Comparison of ENCODE assay signal across 18 cellular contexts in genomic region chr10:14652067-14652466, GRCh38.
A peak's percentile ranks its signal among the peaks of the same experiment; 100 is the strongest.
DNase-seq lines count a peak whose midpoint lies in the region; ATAC-seq, FAIRE-seq and TF ChIP-seq lines count a peak whose summit lies in the region.
"Had no signal": no experiment of that assay in that cellular context is flagged by ENCODE, and none has a peak within 500 bp of the region (broad histone marks: within the 10 kb centered on the region; RNA-seq: fewer than 3 reads in every experiment).

No MANE protein-coding gene starts in this region.

- H3K23ac ChIP-seq in IMR-90 (ENCODE audit: low read depth, low read length), result no peak overlapping the region

- TF ChIP-seq EP300 in A549 (IDR thresholded peaks at IDR 0.05), result no peak

- no peak overlapping the region for H2BK120ac ChIP-seq in IMR-90 (ENCODE audit: low read depth, low read length)

- H3K9ac ChIP-seq in IMR-90 (ENCODE audit: low read depth, low read length), result no peak overlapping the region
- no peak overlapping the region for H3K9ac ChIP-seq in adipocyte (ENCODE audit: low read length)

- WGBS in A549 (ENCODE audit: missing lambda C conversion rate), result 97% methylated on average over 3 of the region's 3 CpGs
- WGBS in IMR-90 (ENCODE audit: extremely low coverage in 2 of 2, insufficient read length in 1 of 2), 2 experiments, result no CpG with 5 or more reads among the region's 3 CpGs
- 82% methylated on average over 3 of the region's 3 CpGs; no CpG with 5 or more reads in 1 of the 2 experiments for WGBS in mesodermal cell (ENCODE audit: insufficient coverage in 2 of 2), 2 experiments

- intact Hi-C loops in IMR-90 (cut with micrococcal nuclease) (loop anchor here (5.0 kb wide), 1 partner anchor 35 kb away; no protein-coding TSS in a partner anchor), left lung (cut with DNase I) (no loop called here)

- no peak overlapping the region for H2AK9ac ChIP-seq in IMR-90 (replicated peaks; ENCODE audit: low read depth, low read length, poor library complexity)

- H2AK5ac ChIP-seq in IMR-90 (ENCODE audit: low read depth, low read length), result no peak overlapping the region

- POLR2A ChIA-PET in A549 (lab: Yijun Ruan, JAX) (no interaction called here), IMR-90 (lab: Charles Lee; ENCODE audit: unreplicated experiment) (no interaction called here)

- no peak overlapping the region for H3K4ac ChIP-seq in IMR-90 (ENCODE audit: low read depth, low read length)

- CTCF ChIA-PET in A549 (lab: Yijun Ruan, JAX), result interaction anchor here (1.0 to 1.2 kb wide), 4 partner anchors 19 to 186 kb away, joined by 3 to 4 read pairs (median 4); partner anchors contain the start of genes CDNF, HSPA14 and MSANTD7
- CTCF ChIA-PET in IMR-90 (lab: Yijun Ruan, JAX), result no interaction called here

- TF ChIP-seq CTCF in A549 (IDR thresholded peaks at IDR 0.05) (no peak), IMR-90 (conservative IDR thresholded peaks at IDR 0.05; ENCODE audit: low read depth, low read length) (no peak), left lung (IDR thresholded peaks at IDR 0.05) (no peak)

- H3K14ac ChIP-seq in IMR-90 (replicated peaks; ENCODE audit: low read depth, low read length), result no peak overlapping the region

- no peaks in the 10 kb centered on the region for H3K9me3 ChIP-seq in A549
- H3K9me3 ChIP-seq in IMR-90 (ENCODE audit: control insufficient read depth, insufficient read depth, low read length), result no peaks in the 10 kb centered on the region
- no peaks in the 10 kb centered on the region for H3K9me3 ChIP-seq in adipocyte (ENCODE audit: control insufficient read depth, low read length)
- H3K9me3 ChIP-seq in mesodermal cell (ENCODE audit: control insufficient read depth, low read length), result no peaks in the 10 kb centered on the region
- no peaks in the 10 kb centered on the region for H3K9me3 ChIP-seq in left lung
- H3K9me3 ChIP-seq: gastrocnemius medialis had no signal

- no peak for TF ChIP-seq POLR2A in A549 (IDR thresholded peaks at IDR 0.05; ENCODE audit: low read length)
- no peak for TF ChIP-seq POLR2A in IMR-90 (IDR thresholded peaks at IDR 0.05; ENCODE audit: low read depth, low read length)

- H4K8ac ChIP-seq in IMR-90 (ENCODE audit: low read depth in 2 of 2, low read length in 2 of 2), result no peak overlapping the region

- DNase-seq in A549 (ENCODE audit: low read depth in 1 of 2, low spot score in 1 of 2) (no peak), IMR-90 (peak; percentile 3), adipocyte (ENCODE audit: low read depth) (peak; percentile 65), left lung (no peak), HTR-8/SVneo (ENCODE audit: insufficient read length, low spot score) (no peak)
- DNase-seq: activated CD4-positive, alpha-beta T cell treated with anti-CD3 and anti-CD28 coated beads, Interleukin-2, amount 10 ng/mL, durations not matched to agents 7 days and 5 days; activated T-cell treated with anti-CD3 and anti-CD28 coated beads, Interleukin-2, amount 50 U/mL, for 4 hours; amniotic stem cell; gastrocnemius medialis; NCI-H187 treated with DMSO at 0.1 percent for 48 hours; SIG-M5; stimulated activated CD4-positive, alpha-beta T cell treated with anti-CD3 and anti-CD28 coated beads, Interleukin-12 subunit alpha, Interleukin-12 subunit beta, amount 100 ng/mL, for 4 hours; stimulated activated naive CD4-positive, alpha-beta T cell treated with Interleukin-2 at 50 U/mL for 16 hours had no signal

- H4K91ac ChIP-seq in IMR-90 (ENCODE audit: insufficient read depth, low read depth, low read length), result no peak overlapping the region

- BruUV-seq in IMR-90 (replicated peaks; lab: Mats Ljungman, UMichigan), result no TSS peak

- in situ Hi-C loops in IMR-90 (cut with MboI; ENCODE audit: low sequenced_read_pairs), result no loop called here

- peaks cover 51% of the 10 kb centered on the region for H3K4me1 ChIP-seq in A549
- peaks cover 9% of the 10 kb centered on the region for H3K4me1 ChIP-seq in IMR-90 (ENCODE audit: control insufficient read depth, insufficient read depth, low read length)
- peaks cover 30% of the 10 kb centered on the region for H3K4me1 ChIP-seq in adipocyte (ENCODE audit: control insufficient read depth, insufficient read depth, low read length)
- peaks cover 58% of the 10 kb centered on the region for H3K4me1 ChIP-seq in mesodermal cell (ENCODE audit: control insufficient read depth, insufficient read depth, low read length, poor library complexity, severe bottlenecking)
- H3K4me1 ChIP-seq in left lung, result peaks cover 14 to 41% of the 10 kb centered on the region in 2 donors
- H3K4me1 ChIP-seq: gastrocnemius medialis had no signal

- H3K4me3 ChIP-seq in A549, result no peak overlapping the region
- H3K4me3 ChIP-seq in IMR-90 (ENCODE audit: insufficient read depth, low read depth, low read length), result no peak overlapping the region
- H3K4me3 ChIP-seq in adipocyte (ENCODE audit: low read length), result no peak overlapping the region
- H3K4me3 ChIP-seq in mesodermal cell (ENCODE audit: extremely low read depth, insufficient read depth, low read length, poor library complexity, severe bottlenecking), result no peak overlapping the region
- H3K4me3 ChIP-seq in left lung, result no peak overlapping the region
- H3K4me3 ChIP-seq: gastrocnemius medialis had no signal

- H3K56ac ChIP-seq in IMR-90 (ENCODE audit: extremely low read depth, insufficient read depth, low read length), result no peak overlapping the region

- no peaks in the 10 kb centered on the region for H3K36me3 ChIP-seq in IMR-90 (ENCODE audit: control insufficient read depth, insufficient read depth, low read length)
- H3K36me3 ChIP-seq in adipocyte (ENCODE audit: control insufficient read depth, insufficient read depth, low read length, severe bottlenecking), result no peaks in the 10 kb centered on the region
- no peaks in the 10 kb centered on the region for H3K36me3 ChIP-seq in mesodermal cell (ENCODE audit: control insufficient read depth, insufficient read depth, low read length)
- H3K36me3 ChIP-seq in left lung, result no peaks in the 10 kb centered on the region
- H3K36me3 ChIP-seq: gastrocnemius medialis had no signal

- no peaks in the 10 kb centered on the region for H4K20me1 ChIP-seq in IMR-90 (ENCODE audit: insufficient read depth, low read length)

- H3K9me1 ChIP-seq in IMR-90 (ENCODE audit: insufficient read depth, low read length), result peaks cover 7% of the 10 kb centered on the region; the same call in 1 of the 2 replicates

- no peak overlapping the region for H3K4me2 ChIP-seq in A549
- H3K4me2 ChIP-seq in IMR-90 (ENCODE audit: low read depth, low read length), result no peak overlapping the region

- ATAC-seq in A549 (no peak), IMR-90 (ENCODE audit: low read depth) (no peak), left lung (no peak), HG03025 (IDR thresholded peaks at IDR 0.05; ENCODE audit: low FRiP score, unreplicated experiment) (no peak), GM19455 (IDR thresholded peaks at IDR 0.05; ENCODE audit: unreplicated experiment) (no peak)
- ATAC-seq: activated T-cell treated with anti-CD3 and anti-CD28 coated beads, Interleukin-2, amount 50 U/mL, for 4 hours; gastrocnemius medialis; HCT116 had no signal

- FAIRE-seq in A549 (lab: Jason Lieb, UNC), result no peak
- FAIRE-seq in HTR-8/SVneo (lab: Jason Lieb, UNC), result no peak
- FAIRE-seq: G401.6 had no signal

- no peak for TF ChIP-seq RAD21 in A549 (conservative IDR thresholded peaks at IDR 0.05 in 1 of 2, IDR thresholded peaks at IDR 0.05 in 1 of 2)
- TF ChIP-seq RAD21 in IMR-90 (IDR thresholded peaks at IDR 0.05; ENCODE audit: low read length), result no peak

- H3K27ac ChIP-seq in A549, result peak overlapping the region; percentile 89 to 92; a peak in 5 of 6 replicates
- H3K27ac ChIP-seq in IMR-90 (ENCODE audit: insufficient read depth, low read length), result no peak overlapping the region
- peak overlapping the region; percentile 97 for H3K27ac ChIP-seq in mesodermal cell (ENCODE audit: low read depth, low read length, severe bottlenecking)
- no peak overlapping the region for H3K27ac ChIP-seq in left lung
- H3K27ac ChIP-seq: gastrocnemius medialis had no signal

- H3K27me3 ChIP-seq in IMR-90 (ENCODE audit: control insufficient read depth, insufficient read depth, low read length) (peaks cover 3% of the 10 kb centered on the region), adipocyte (replicated peaks; ENCODE audit: control insufficient read depth, insufficient read depth, low read length) (no peaks in the 10 kb centered on the region), left lung (no peaks in the 10 kb centered on the region)
- H3K27me3 ChIP-seq: gastrocnemius medialis had no signal

- H2BK5ac ChIP-seq in IMR-90 (ENCODE audit: low read depth, low read length, poor library complexity, severe bottlenecking), result no peak overlapping the region

- no peak overlapping the region for H3K18ac ChIP-seq in IMR-90 (ENCODE audit: low read depth, low read length)

- no peak overlapping the region for H2AFZ ChIP-seq in IMR-90 (replicated peaks; ENCODE audit: low read length, poor library complexity)

- no peak overlapping the region for H4K5ac ChIP-seq in IMR-90 (ENCODE audit: low read depth, low read length)

- H2BK20ac ChIP-seq in IMR-90 (ENCODE audit: low read depth, low read length), result no peak overlapping the region

- no peaks in the 10 kb centered on the region for H3K79me1 ChIP-seq in IMR-90 (ENCODE audit: low read depth in 1 of 2, low read length in 2 of 2)

- dilution Hi-C loops in IMR-90 (cut with HindIII; ENCODE audit: low sequenced_read_pairs, unreplicated experiment), result no loop called here

- no peak overlapping the region for H2BK15ac ChIP-seq in IMR-90 (ENCODE audit: low read depth, low read length)

TF ChIP-seq in A549, 52 proteins besides CTCF, POLR2A, EP300 and RAD21 (continues in another document):
- TF ChIP-seq, protein P1, sequence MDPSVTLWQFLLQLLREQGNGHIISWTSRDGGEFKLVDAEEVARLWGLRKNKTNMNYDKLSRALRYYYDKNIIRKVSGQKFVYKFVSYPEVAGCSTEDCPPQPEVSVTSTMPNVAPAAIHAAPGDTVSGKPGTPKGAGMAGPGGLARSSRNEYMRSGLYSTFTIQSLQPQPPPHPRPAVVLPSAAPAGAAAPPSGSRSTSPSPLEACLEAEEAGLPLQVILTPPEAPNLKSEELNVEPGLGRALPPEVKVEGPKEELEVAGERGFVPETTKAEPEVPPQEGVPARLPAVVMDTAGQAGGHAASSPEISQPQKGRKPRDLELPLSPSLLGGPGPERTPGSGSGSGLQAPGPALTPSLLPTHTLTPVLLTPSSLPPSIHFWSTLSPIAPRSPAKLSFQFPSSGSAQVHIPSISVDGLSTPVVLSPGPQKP (IDR thresholded peaks at IDR 0.05; ENCODE audit: low read depth, low read length), result no peak
- no peak for TF ChIP-seq CEBPB (IDR thresholded peaks at IDR 0.05)

TF ChIP-seq in IMR-90, 13 proteins besides CTCF, POLR2A, EP300 and RAD21 (continues in another document):
- TF ChIP-seq SMC3 (IDR thresholded peaks at IDR 0.05; ENCODE audit: low read depth, low read length) (no peak), BHLHE40 (IDR thresholded peaks at IDR 0.05; ENCODE audit: low read depth, low read length) (no peak), NFE2L2 (IDR thresholded peaks at IDR 0.05; ENCODE audit: low read depth, low read length) (no peak), CHD1 (IDR thresholded peaks at IDR 0.05; ENCODE audit: low read depth, low read length) (no peak)

Comparison
In these comparisons a context has a peak if more than half of its experiments do, and no peak if none do; other contexts are left out.
1. DNase-seq: peak in IMR-90 (single experiment) and adipocyte (single experiment); none in A549 (0 of 2), left lung (0 of 2) and HTR-8/SVneo (single experiment).
2. H3K27ac ChIP-seq: peak in A549 (2 of 2) and mesodermal cell (single experiment); none in IMR-90 (single experiment) and left lung (0 of 2).